ENCODE assay signal across 38 cellular contexts in genomic region chr15:73014904-73015303, GRCh38.
"Had no signal": no experiment of that assay in that cellular context is flagged by ENCODE, and none has a peak within 500 bp of the region (broad histone marks: within the 10 kb centered on the region; RNA-seq: fewer than 3 reads in every experiment).

No MANE protein-coding gene starts in this region.

- H3K27me3 ChIP-seq: ascending aorta, cardiac muscle cell had no signal

- H3K4me3 Mint-ChIP-seq: activated B cell treated with CpG ODN at 0.5 μM for 24 hours; activated CD4-positive, alpha-beta memory T cell treated with anti-CD3 and anti-CD28 coated beads for 36 hours; activated CD4-positive, alpha-beta T cell treated with anti-CD3 and anti-CD28 coated beads, Interleukin-2, amount 10 ng/mL, durations not matched to agents 24 days and 14 days; activated CD8-positive, alpha-beta T cell treated with anti-CD3 and anti-CD28 coated beads for 36 hours; activated naive CD4-positive, alpha-beta T cell treated with anti-CD3 and anti-CD28 coated beads for 36 hours; activated naive CD8-positive, alpha-beta T cell; activated naive CD8-positive, alpha-beta T cell treated with anti-CD3 and anti-CD28 coated beads, Interleukin-2, amount 10 ng/mL, durations not matched to agents 7 days and 5 days; activated naive CD8-positive, alpha-beta T cell treated with anti-CD3 and anti-CD28 coated beads, Interleukin-2, amount 50 U/mL, for 24 hours; activated T-cell treated with anti-CD3 and anti-CD28 coated beads, Interleukin-2, amount 50 U/mL, for 4 hours; activated T-cell treated with anti-CD3 and anti-CD28 coated beads, Interleukin-2, amount 50 U/mL, for 72 hours; activated T-helper 1 cell treated with anti-CD3 and anti-CD28 coated beads, Interleukin-12 subunit alpha, Interleukin-12 subunit beta, Interleukin-2, Interleukin-4 antibody, amounts not matched to agents 30 ng/mL and 10 ng/mL and 1 ng/mL, durations not matched to agents 14 hours and 24 hours and 36 hours; activated T-helper 17 cell treated with anti-CD3 and anti-CD28 coated beads, Interleukin-2, amount 50 U/mL, for 72 hours; brain; central memory CD8-positive, alpha-beta T cell; T-helper 1 cell treated with Interleukin-12 subunit alpha and Interleukin-12 subunit beta and Interleukin-4 antibody, amounts not matched to agents 30 μg/mL and 1 μg/mL, for 36 hours; T-helper 2 cell treated with Interferon-gamma antibody and Interleukin-4, amounts not matched to agents 5 μg/mL and 100 μg/mL, for 36 hours had no signal

- DNase-seq: activated B cell treated with CpG ODN at 0.5 μM for 24 hours; activated CD4-positive, alpha-beta memory T cell treated with anti-CD3 and anti-CD28 coated beads for 36 hours; activated CD4-positive, alpha-beta T cell treated with anti-CD3 and anti-CD28 coated beads for 4 hours; activated CD4-positive, alpha-beta T cell treated with anti-CD3 and anti-CD28 coated beads, Interleukin-2, amount 10 ng/mL, durations not matched to agents 24 days and 14 days; activated CD4-positive, alpha-beta T cell treated with anti-CD3 and anti-CD28 coated beads, Interleukin-2, amount 50 U/mL, for 1 hour; activated CD4-positive, alpha-beta T cell treated with anti-CD3 and anti-CD28 coated beads, Interleukin-2, amount 50 U/mL, for 4 hours; activated CD4-positive, CD25-positive, alpha-beta regulatory T cell treated with anti-CD3 and anti-CD28 coated beads, Interleukin-2, amount 50 U/mL, for 72 hours; activated CD8-positive, alpha-beta memory T cell treated with anti-CD3 and anti-CD28 coated beads, Interleukin-2, amount 50 U/mL, for 4 hours; activated CD8-positive, alpha-beta T cell treated with anti-CD3 and anti-CD28 coated beads for 36 hours; activated effector memory CD4-positive, alpha-beta T cell treated with anti-CD3 and anti-CD28 coated beads, Interleukin-2, amount 50 U/mL, for 16 hours; activated gamma-delta T cell treated with Interleukin-2 at 50 U/mL for 16 hours; activated naive CD4-positive, alpha-beta T cell; activated naive CD4-positive, alpha-beta T cell treated with anti-CD3 and anti-CD28 coated beads for 36 hours; activated naive CD4-positive, alpha-beta T cell treated with anti-CD3 and anti-CD28 coated beads, Interleukin-2, amount 50 U/mL, for 16 hours; activated naive CD8-positive, alpha-beta T cell treated with anti-CD3 and anti-CD28 coated beads, Interleukin-2, amount 10 ng/mL, durations not matched to agents 7 days and 5 days; activated naive CD8-positive, alpha-beta T cell treated with anti-CD3 and anti-CD28 coated beads, Interleukin-2, amount 50 U/mL, for 24 hours; activated T-cell treated with anti-CD3 and anti-CD28 coated beads for 4 hours; activated T-cell treated with anti-CD3 and anti-CD28 coated beads, Interleukin-2, amount 50 U/mL, for 1 hour; activated T-cell treated with anti-CD3 and anti-CD28 coated beads, Interleukin-2, amount 50 U/mL, for 4 hours; activated T-cell treated with anti-CD3 and anti-CD28 coated beads, Interleukin-2, amount 50 U/mL, for 72 hours; amygdala; anterior cingulate cortex; caudate nucleus; cerebellar nuclear complex; T-helper 1 cell; T-helper 2 cell; T-helper 9 cell had no signal

- H3K36me3 Mint-ChIP-seq: activated CD4-positive, alpha-beta memory T cell treated with anti-CD3 and anti-CD28 coated beads for 36 hours; activated naive CD8-positive, alpha-beta T cell; activated naive CD8-positive, alpha-beta T cell treated with anti-CD3 and anti-CD28 coated beads, Interleukin-2, amount 10 ng/mL, durations not matched to agents 7 days and 5 days; brain had no signal

- FAIRE-seq: TTC549 had no signal

- H3K9me3 Mint-ChIP-seq: activated B cell treated with CpG ODN at 0.5 μM for 24 hours; activated CD4-positive, alpha-beta memory T cell treated with anti-CD3 and anti-CD28 coated beads for 36 hours; activated CD4-positive, alpha-beta T cell treated with anti-CD3 and anti-CD28 coated beads, Interleukin-2, amount 10 ng/mL, durations not matched to agents 24 days and 14 days; activated CD8-positive, alpha-beta T cell treated with anti-CD3 and anti-CD28 coated beads for 36 hours; activated naive CD4-positive, alpha-beta T cell treated with anti-CD3 and anti-CD28 coated beads for 36 hours; activated naive CD8-positive, alpha-beta T cell treated with anti-CD3 and anti-CD28 coated beads, Interleukin-2, amount 10 ng/mL, durations not matched to agents 7 days and 5 days; activated naive CD8-positive, alpha-beta T cell treated with anti-CD3 and anti-CD28 coated beads, Interleukin-2, amount 50 U/mL, for 24 hours; activated T-cell treated with anti-CD3 and anti-CD28 coated beads, Interleukin-2, amount 50 U/mL, for 4 hours; activated T-cell treated with anti-CD3 and anti-CD28 coated beads, Interleukin-2, amount 50 U/mL, for 72 hours; activated T-helper 1 cell treated with anti-CD3 and anti-CD28 coated beads, Interleukin-12 subunit alpha, Interleukin-12 subunit beta, Interleukin-2, Interleukin-4 antibody, amounts not matched to agents 30 ng/mL and 10 ng/mL and 1 ng/mL, durations not matched to agents 14 hours and 24 hours and 36 hours; activated T-helper 17 cell treated with anti-CD3 and anti-CD28 coated beads, Interleukin-2, amount 50 U/mL, for 72 hours; central memory CD8-positive, alpha-beta T cell; T-helper 1 cell treated with Interleukin-12 subunit alpha and Interleukin-12 subunit beta and Interleukin-4 antibody, amounts not matched to agents 30 μg/mL and 1 μg/mL, for 36 hours; T-helper 2 cell treated with Interferon-gamma antibody and Interleukin-4, amounts not matched to agents 5 μg/mL and 100 μg/mL, for 36 hours had no signal

- H3K4me1 Mint-ChIP-seq: activated B cell treated with CpG ODN at 0.5 μM for 24 hours; activated CD4-positive, alpha-beta T cell treated with anti-CD3 and anti-CD28 coated beads, Interleukin-2, amount 10 ng/mL, durations not matched to agents 24 days and 14 days; activated naive CD8-positive, alpha-beta T cell treated with anti-CD3 and anti-CD28 coated beads, Interleukin-2, amount 50 U/mL, for 24 hours; central memory CD8-positive, alpha-beta T cell had no signal

- H3K4me1 ChIP-seq: ascending aorta had no signal

- H3K36me3 ChIP-seq: ascending aorta, cardiac muscle cell had no signal

- H3K27ac Mint-ChIP-seq: activated B cell treated with CpG ODN at 0.5 μM for 24 hours; activated CD4-positive, alpha-beta memory T cell treated with anti-CD3 and anti-CD28 coated beads for 36 hours; activated CD4-positive, alpha-beta T cell treated with anti-CD3 and anti-CD28 coated beads, Interleukin-2, amount 10 ng/mL, durations not matched to agents 24 days and 14 days; activated CD8-positive, alpha-beta T cell treated with anti-CD3 and anti-CD28 coated beads for 36 hours; activated naive CD4-positive, alpha-beta T cell treated with anti-CD3 and anti-CD28 coated beads for 36 hours; activated naive CD8-positive, alpha-beta T cell; activated naive CD8-positive, alpha-beta T cell treated with anti-CD3 and anti-CD28 coated beads, Interleukin-2, amount 10 ng/mL, durations not matched to agents 7 days and 5 days; activated naive CD8-positive, alpha-beta T cell treated with anti-CD3 and anti-CD28 coated beads, Interleukin-2, amount 50 U/mL, for 24 hours; activated T-cell treated with anti-CD3 and anti-CD28 coated beads, Interleukin-2, amount 50 U/mL, for 72 hours; activated T-helper 1 cell treated with anti-CD3 and anti-CD28 coated beads, Interleukin-12 subunit alpha, Interleukin-12 subunit beta, Interleukin-2, Interleukin-4 antibody, amounts not matched to agents 30 ng/mL and 10 ng/mL and 1 ng/mL, durations not matched to agents 14 hours and 24 hours and 36 hours; activated T-helper 17 cell treated with anti-CD3 and anti-CD28 coated beads, Interleukin-2, amount 50 U/mL, for 72 hours; T-helper 1 cell treated with Interleukin-12 subunit alpha and Interleukin-12 subunit beta and Interleukin-4 antibody, amounts not matched to agents 30 μg/mL and 1 μg/mL, for 36 hours; T-helper 2 cell treated with Interferon-gamma antibody and Interleukin-4, amounts not matched to agents 5 μg/mL and 100 μg/mL, for 36 hours had no signal

- H3K27ac ChIP-seq: ascending aorta, cardiac muscle cell, VCaP had no signal

- H3K9me3 ChIP-seq: ascending aorta had no signal

- H3K4me3 ChIP-seq: ascending aorta, cardiac muscle cell had no signal

- ATAC-seq: activated CD8-positive, alpha-beta T cell treated with anti-CD3 and anti-CD28 coated beads for 36 hours; activated naive CD8-positive, alpha-beta T cell treated with anti-CD3 and anti-CD28 coated beads, Interleukin-2, amount 50 U/mL, for 24 hours; activated T-cell treated with anti-CD3 and anti-CD28 coated beads, Interleukin-2, amount 50 U/mL, for 4 hours; activated T-cell treated with anti-CD3 and anti-CD28 coated beads, Interleukin-2, amount 50 U/mL, for 72 hours; activated T-helper 17 cell treated with anti-CD3 and anti-CD28 coated beads, Interleukin-2, amount 50 U/mL, for 72 hours had no signal
